8 cellular contexts compared by ENCODE assay signal in the genomic region with DNA sequence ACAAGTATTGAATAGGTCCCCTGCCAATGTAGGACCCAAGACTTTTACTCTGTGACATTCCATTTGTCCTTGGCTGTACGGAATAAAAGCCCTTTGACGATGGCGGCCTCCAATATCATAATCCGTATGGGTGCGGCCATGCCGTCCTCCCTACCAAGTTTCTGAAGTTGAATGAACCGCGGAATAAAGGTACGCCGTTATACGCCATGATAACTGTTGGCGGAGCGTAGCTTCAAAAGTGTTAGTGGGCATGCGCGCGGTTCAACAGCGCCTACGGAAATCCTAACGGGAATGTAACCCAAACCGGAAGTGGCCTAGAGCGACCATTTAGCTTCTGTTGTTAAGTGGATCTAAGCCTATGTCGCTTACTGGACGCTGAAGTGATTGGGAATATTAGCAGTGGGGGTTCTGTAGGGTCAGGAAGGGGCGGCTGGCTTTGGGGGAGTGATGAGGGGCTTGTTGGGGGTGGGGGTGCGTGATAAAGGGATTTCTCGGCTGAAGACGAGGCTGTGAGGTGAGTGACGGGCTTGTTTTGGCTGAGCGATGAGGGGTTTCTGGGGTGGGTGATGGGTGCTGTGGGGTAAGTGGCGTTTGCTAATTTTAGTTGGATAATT. TPM values are rescaled to one million over a fixed set of nuclear protein-coding genes. Genes with fewer than 3 reads are reported as not detected.
A peak's percentile ranks its signal among the peaks of the same experiment; 100 is the strongest.
DNase-seq lines count a peak whose midpoint lies in the region; ATAC-seq and TF ChIP-seq lines count a peak whose summit lies in the region.

TSS of gene ZNF175 (plus strand) at position 322 of the 614 bp plus-strand sequence. CDS start 2,047 bp downstream, outside the sequence.

- no peak for TF ChIP-seq CTCF in lung (IDR thresholded peaks at IDR 0.05; ENCODE audit: control extremely low read depth, extremely low read depth)

- H3K27me3 ChIP-seq in effector memory CD4-positive, alpha-beta T cell (replicated peaks; ENCODE audit: control insufficient read depth, insufficient read depth, low read length, poor library complexity, severe bottlenecking): no peaks in the 10 kb centered on the region
- H3K27me3 ChIP-seq in lung (ENCODE audit: control insufficient read depth, insufficient read depth): no peaks in the 10 kb centered on the region

- H3K27ac ChIP-seq in effector memory CD4-positive, alpha-beta T cell (ENCODE audit: insufficient read depth, low read length, poor library complexity, severe bottlenecking): peak within 1 kb of the TSS; percentile 16
- H3K27ac ChIP-seq in lung (ENCODE audit: low read depth in 1 of 2, low read length in 1 of 2): peak within 1 kb of the TSS; percentile 61 to 71

- H3K9me3 ChIP-seq in effector memory CD4-positive, alpha-beta T cell (ENCODE audit: control insufficient read depth, low read length): no peaks in the 10 kb centered on the region
- peaks cover 0 to 1% of the 10 kb centered on the region in 2 donors for H3K9me3 ChIP-seq in lung (ENCODE audit: control insufficient read depth in 2 of 2, insufficient read depth in 1 of 2, low read length in 1 of 2)

- no peaks in the 10 kb centered on the region for H3K36me3 ChIP-seq in effector memory CD4-positive, alpha-beta T cell (ENCODE audit: control insufficient read depth, insufficient read depth, low read length)
- peaks cover 0 to 3% of the 10 kb centered on the region in 2 donors for H3K36me3 ChIP-seq in lung (ENCODE audit: control insufficient read depth in 2 of 2, insufficient read depth in 2 of 2, low read length in 2 of 2)

- ATAC-seq in HG03469 (IDR thresholded peaks at IDR 0.05; ENCODE audit: unreplicated experiment): peak; percentile 53
- peak; percentile 92 for ATAC-seq in lung (ENCODE audit: insufficient read depth, low FRiP score)

- 0% methylated on average over 30 of the region's 30 CpGs for WGBS in lung, 2 donors

- H3K4me1 ChIP-seq in effector memory CD4-positive, alpha-beta T cell (ENCODE audit: control insufficient read depth, insufficient read depth, low read length, poor library complexity, severe bottlenecking): peaks cover 9% of the 10 kb centered on the region
- peaks cover 9 to 11% of the 10 kb centered on the region in 2 donors for H3K4me1 ChIP-seq in lung (ENCODE audit: control insufficient read depth in 2 of 2, insufficient read depth in 2 of 2, low read length in 2 of 2)

- DNase-seq in AML-193 (lab: John Stamatoyannopoulos, UW): peak; percentile 75 to 86
- peak; percentile 90 for DNase-seq in NCI-H82 treated with DMSO at 0.1 percent for 48 hours (lab: John Stamatoyannopoulos, UW; ENCODE audit: unreplicated experiment)
- peak; percentile 69 for DNase-seq in activated CD8-positive, alpha-beta memory T cell treated with anti-CD3 and anti-CD28 coated beads for 1 hour (ENCODE audit: extremely low read depth in 1 of 2, low read depth in 1 of 2)
- peak; percentile 61 to 79 (median 68) for DNase-seq in effector memory CD4-positive, alpha-beta T cell
- peak; percentile 95 for DNase-seq in lung (ENCODE audit: low spot score)
- peak; percentile 57 to 80 (median 80) for DNase-seq in stimulated activated CD4-positive, alpha-beta T cell treated with anti-CD3 and anti-CD28 coated beads, TNF-alpha, amount 100 ng/mL, for 1 hour (ENCODE audit: low read depth in 3 of 3, low spot score in 1 of 3)

- peak; percentile 59 for TF ChIP-seq POLR2A in GM19193 (IDR thresholded peaks at IDR 0.05; ENCODE audit: extremely low read depth, insufficient read depth, insufficient read length)

- H3K4me3 ChIP-seq in effector memory CD4-positive, alpha-beta T cell (ENCODE audit: insufficient read depth, low read depth, low read length, poor library complexity, severe bottlenecking): peak within 1 kb of the TSS; percentile 75
- H3K4me3 ChIP-seq in lung: peak within 1 kb of the TSS; percentile 73

RNA-seq across cellular contexts. Expression of gene ZNF175, which starts in this region (rescaled TPM):
- 10 to 100 TPM in 1 of 2 donors, 1 to 10 TPM in 1; 8.4 to 11.4 TPM for total RNA-seq in lung
- 1 to 10 TPM; 2.5 to 3.3 TPM for polyA plus RNA-seq in lung

Comparison
In these comparisons a context has a peak if more than half of its experiments do, and no peak if none do; other contexts are left out.
1. Peak in every context shown above with its lines: DNase-seq, ATAC-seq, H3K4me3 ChIP-seq and H3K27ac ChIP-seq.